Comparison of ENCODE assay signal across 15 cellular contexts in the genomic region with DNA sequence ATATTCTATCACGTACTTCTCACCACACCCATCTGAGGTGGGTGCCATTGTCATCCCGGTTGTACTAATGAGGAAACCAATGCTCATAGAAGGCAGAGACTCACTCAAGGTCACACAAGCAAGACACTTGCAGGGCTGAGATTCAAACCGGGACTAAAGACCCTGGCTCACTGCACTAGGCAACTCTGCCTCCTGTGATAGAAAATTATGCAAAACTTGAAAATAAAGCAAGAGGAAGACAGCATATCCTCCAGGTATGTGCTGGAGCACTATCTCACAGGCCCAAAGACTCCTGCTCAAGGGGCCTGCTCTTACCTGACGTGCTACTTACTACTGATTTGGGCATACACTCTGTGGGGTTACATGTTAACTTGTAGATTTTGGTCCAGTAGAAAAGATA. TPM values are rescaled to one million over a fixed set of nuclear protein-coding genes. Genes with fewer than 3 reads are reported as not detected.
DNase-seq lines count a peak whose midpoint lies in the region; ATAC-seq and TF ChIP-seq lines count a peak whose summit lies in the region.
"Had no signal": no experiment of that assay in that cellular context is flagged by ENCODE, and none has a peak within 500 bp of the region (broad histone marks: within the 10 kb centered on the region; RNA-seq: fewer than 3 reads in every experiment).

No MANE protein-coding gene starts in this region.

- RAD21 ChIA-PET in HCT116 (lab: Charles Lee; ENCODE audit: low non-redundant PET in 1 of 2, low total read pairs in 2 of 2, uncharacterized antibody in 2 of 2, unreplicated experiment in 2 of 2), result no interaction called here

- H3K27ac ChIP-seq in HCT116 (ENCODE audit: low read depth, low read length), result peak overlapping the region; percentile 93
- peak overlapping the region; percentile 75 to 88 (median 83) for H3K27ac ChIP-seq in adrenal gland
- peak overlapping the region; percentile 78 to 81 for H3K27ac ChIP-seq in left lung
- H3K27ac ChIP-seq in stomach, result peak overlapping the region in 4 of 5 donors; percentile 72 to 84 (median 78)

- peaks cover 9 to 53% of the 10 kb centered on the region in 2 experiments; a peak in 3 of 4 replicates for H3K36me3 ChIP-seq in HCT116 (ENCODE audit: control insufficient read depth in 1 of 2, insufficient read depth in 2 of 2, low read length in 2 of 2)
- peaks cover 0 to 34% of the 10 kb centered on the region in 2 donors for H3K36me3 ChIP-seq in adrenal gland (replicated peaks in 1 of 2)
- peaks cover 0 to 89% of the 10 kb centered on the region in 2 donors for H3K36me3 ChIP-seq in left lung
- H3K36me3 ChIP-seq in stomach, result peaks cover 12 to 68% (median 35%) of the 10 kb centered on the region in 4 donors

- POLR2A ChIA-PET in HCT116 (lab: Charles Lee), result interaction anchor here (2.3 to 8.0 kb wide), 3 partner anchors 10 to 26 kb away, joined by 5 to 70 read pairs (median 49); a partner anchor contains a TSS

- H2AFZ ChIP-seq in HCT116 (ENCODE audit: low read depth, low read length, poor library complexity, severe bottlenecking), result no peak overlapping the region

- ATAC-seq in HCT116, result no peak
- ATAC-seq in left lung, result no peak
- ATAC-seq: K562 had no signal

- no peaks in the 10 kb centered on the region for H4K20me1 ChIP-seq in HCT116 (ENCODE audit: insufficient read depth)

- H3K4me2 ChIP-seq in HCT116 (ENCODE audit: low read length), result peak overlapping the region; percentile 65

- no peaks in the 10 kb centered on the region for H3K9me3 ChIP-seq in HCT116 (ENCODE audit: control insufficient read depth in 1 of 2, insufficient read depth in 1 of 2, low read depth in 1 of 2, low read length in 2 of 2)
- H3K9me3 ChIP-seq in adrenal gland (replicated peaks in 1 of 3), result no peaks in the 10 kb centered on the region
- H3K9me3 ChIP-seq in left lung, result no peaks in the 10 kb centered on the region
- no peaks in the 10 kb centered on the region for H3K9me3 ChIP-seq in stomach

- no peaks in the 10 kb centered on the region for H3K27me3 ChIP-seq in HCT116 (ENCODE audit: insufficient read depth, low read length)
- H3K27me3 ChIP-seq in adrenal gland, result no peaks in the 10 kb centered on the region
- no peaks in the 10 kb centered on the region for H3K27me3 ChIP-seq in left lung
- no peaks in the 10 kb centered on the region for H3K27me3 ChIP-seq in stomach

- no peak for DNase-seq in HCT116 (ENCODE audit: low read depth, low spot score)
- no peak for DNase-seq in adrenal gland
- DNase-seq in left lung, result no peak
- no peak for DNase-seq in stomach
- DNase-seq in head of caudate nucleus, result no peak
- DNase-seq in HUDEP-2 (lab: John Stamatoyannopoulos, UW; ENCODE audit: unreplicated experiment in 76 of 76), result no peak
- DNase-seq in germinal center (ENCODE audit: low spot score), result no peak
- DNase-seq in COR-L47 (lab: John Stamatoyannopoulos, UW), result no peak
- DNase-seq: activated CD4-positive, alpha-beta T cell treated with anti-CD3 and anti-CD28 coated beads, Interleukin-2, amount 50 U/mL, for 4 hours; activated naive CD4-positive, alpha-beta T cell treated with anti-CD3 and anti-CD28 coated beads, Interleukin-2, amount 10 ng/mL, durations not matched to agents 7 days and 5 days; CD4-positive, alpha-beta T cell; NCI-H2029 treated with DMSO at 0.1 percent for 48 hours; stimulated activated CD4-positive, alpha-beta T cell treated with anti-CD3 and anti-CD28 coated beads, Interleukin-4, amount 100 ng/mL, for 1 hour; stimulated activated naive CD4-positive, alpha-beta T cell had no signal

- no peak for TF ChIP-seq CTCF in HCT116 (IDR thresholded peaks at IDR 0.05 in 2 of 3, conservative IDR thresholded peaks at IDR 0.05 in 1 of 3; ENCODE audit: borderline replicate concordance in 1 of 3, insufficient read depth in 1 of 3, low read depth in 2 of 3, low read length in 2 of 3)
- no peak for TF ChIP-seq CTCF in adrenal gland (IDR thresholded peaks at IDR 0.05)
- no peak for TF ChIP-seq CTCF in left lung (IDR thresholded peaks at IDR 0.05)
- no peak for TF ChIP-seq CTCF in stomach (IDR thresholded peaks at IDR 0.05)

- TF ChIP-seq EP300 in stomach (IDR thresholded peaks at IDR 0.05), result no peak

- CTCF ChIA-PET in HCT116 (lab: Charles Lee), result interaction anchor here (1.4 kb wide), 1 partner anchor 148 kb away, joined by 4 read pairs; no protein-coding TSS in a partner anchor

- no peak for TF ChIP-seq RAD21 in HCT116 (IDR thresholded peaks at IDR 0.05; ENCODE audit: low read depth)

- no peaks in the 10 kb centered on the region for H3K9me2 ChIP-seq in HCT116 (ENCODE audit: insufficient read depth)

- intact Hi-C loops in HCT116 (cut with micrococcal nuclease), result loop anchor here (5.0 kb wide), 1 partner anchor 105 kb away; a partner anchor contains a TSS
- intact Hi-C loops in adrenal gland (cut with DNase I), result no loop called here
- intact Hi-C loops in left lung (cut with DNase I), result no loop called here
- intact Hi-C loops in stomach (cut with DNase I; ENCODE audit: low total_unique reads), result no loop called here
- intact Hi-C loops in head of caudate nucleus (cut with DNase I), result no loop called here

- BruUV-seq in HCT116 (replicated peaks; lab: Mats Ljungman, UMichigan), result no TSS peak

- H3K79me2 ChIP-seq in HCT116 (ENCODE audit: insufficient read depth, low read length), result peaks cover 90% of the 10 kb centered on the region

- H3K4me1 ChIP-seq in HCT116 (ENCODE audit: control insufficient read depth in 1 of 2, insufficient read depth in 2 of 2, low read length in 2 of 2) (peaks cover 81 to 91% of the 10 kb centered on the region in 2 experiments), adrenal gland (replicated peaks in 1 of 2) (peaks cover 38 to 58% of the 10 kb centered on the region in 2 donors), left lung (peaks cover 41 to 73% of the 10 kb centered on the region in 2 donors), stomach (peaks cover 51 to 90% (median 67%) of the 10 kb centered on the region in 4 donors)

- H3K4me3 ChIP-seq in HCT116 (replicated peaks in 1 of 2; ENCODE audit: low read depth in 1 of 2, low read length in 2 of 2) (0 out of 4 replicates have a peak overlapping the region, but pooled peaks of 1 of the 2 experiments have one; percentile 22), adrenal gland (no peak overlapping the region), left lung (no peak overlapping the region), stomach (no peak overlapping the region)
- H3K4me3 ChIP-seq: K562 had no signal

- WGBS in adrenal gland, 4 donors, result 66 to 70% (median 69%) methylated on average over 4 of the region's 4 CpGs
- 87 to 94% (median 90%) methylated on average over 4 of the region's 4 CpGs for WGBS in stomach, 5 donors

- H3K9ac ChIP-seq in HCT116 (ENCODE audit: low read length), result peak overlapping the region; percentile 63

- TF ChIP-seq POLR2A in HCT116 (IDR thresholded peaks at IDR 0.05; ENCODE audit: borderline replicate concordance, extremely low read depth, insufficient read depth, insufficient read length), result no peak
- TF ChIP-seq POLR2A in adrenal gland (IDR thresholded peaks at IDR 0.05), result no peak
- no peak for TF ChIP-seq POLR2A in stomach (IDR thresholded peaks at IDR 0.05)

TF ChIP-seq in HCT116, 20 proteins besides CTCF, POLR2A, EP300 and RAD21:
- TF ChIP-seq ZNF274 (IDR thresholded peaks at IDR 0.05; ENCODE audit: low read depth, low read length) (no peak), EGR1 (IDR thresholded peaks at IDR 0.05; ENCODE audit: low read depth) (no peak), CBX3 (IDR thresholded peaks at IDR 0.05; ENCODE audit: low read depth) (no peak), YY1 (IDR thresholded peaks at IDR 0.05; ENCODE audit: extremely low read depth, insufficient replicate concordance, low read depth, low read length) (no peak), SIN3A (IDR thresholded peaks at IDR 0.05; ENCODE audit: low read depth) (no peak), JUND (IDR thresholded peaks at IDR 0.05) (no peak), ZFX (IDR thresholded peaks at IDR 0.05) (no peak)
- TF ChIP-seq, protein P1, sequence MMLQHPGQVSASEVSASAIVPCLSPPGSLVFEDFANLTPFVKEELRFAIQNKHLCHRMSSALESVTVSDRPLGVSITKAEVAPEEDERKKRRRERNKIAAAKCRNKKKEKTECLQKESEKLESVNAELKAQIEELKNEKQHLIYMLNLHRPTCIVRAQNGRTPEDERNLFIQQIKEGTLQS (IDR thresholded peaks at IDR 0.05), result no peak
- TF ChIP-seq, protein P2, sequence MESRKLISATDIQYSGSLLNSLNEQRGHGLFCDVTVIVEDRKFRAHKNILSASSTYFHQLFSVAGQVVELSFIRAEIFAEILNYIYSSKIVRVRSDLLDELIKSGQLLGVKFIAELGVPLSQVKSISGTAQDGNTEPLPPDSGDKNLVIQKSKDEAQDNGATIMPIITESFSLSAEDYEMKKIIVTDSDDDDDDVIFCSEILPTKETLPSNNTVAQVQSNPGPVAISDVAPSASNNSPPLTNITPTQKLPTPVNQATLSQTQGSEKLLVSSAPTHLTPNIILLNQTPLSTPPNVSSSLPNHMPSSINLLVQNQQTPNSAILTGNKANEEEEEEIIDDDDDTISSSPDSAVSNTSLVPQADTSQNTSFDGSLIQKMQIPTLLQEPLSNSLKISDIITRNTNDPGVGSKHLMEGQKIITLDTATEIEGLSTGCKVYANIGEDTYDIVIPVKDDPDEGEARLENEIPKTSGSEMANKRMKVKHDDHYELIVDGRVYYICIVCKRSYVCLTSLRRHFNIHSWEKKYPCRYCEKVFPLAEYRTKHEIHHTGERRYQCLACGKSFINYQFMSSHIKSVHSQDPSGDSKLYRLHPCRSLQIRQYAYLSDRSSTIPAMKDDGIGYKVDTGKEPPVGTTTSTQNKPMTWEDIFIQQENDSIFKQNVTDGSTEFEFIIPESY (IDR thresholded peaks at IDR 0.05; ENCODE audit: extremely low read depth, insufficient replicate concordance, low read length), result no peak
TF ChIP-seq in HCT116: peak in this region for 0.

RNA-seq across cellular contexts. Expression of a gene that starts 25.6 kb away (rescaled TPM):
- total RNA-seq in HCT116 (2021; ENCODE audit: unreplicated experiment), result 1,298 TPM
- 1,797 and 1,965 TPM in 2 replicates for polyA plus RNA-seq in HCT116 (2012)
- total RNA-seq in adrenal gland, result 100 to 1,000 TPM; 335 to 733 (median 482) TPM
- polyA plus RNA-seq in adrenal gland, result 1,000 to 10,000 TPM in 1 of 3 donors, 100 to 1,000 TPM in 2; 314 to 1,002 (median 476) TPM
- total RNA-seq in left lung, result 1,000 to 10,000 TPM; 1,567 to 1,593 TPM
- 1,000 to 10,000 TPM in 1 of 5 donors, 100 to 1,000 TPM in 4; 292 to 1,332 (median 460) TPM for total RNA-seq in stomach
- polyA plus RNA-seq in stomach, result 100 to 1,000 TPM; 600 to 928 (median 774) TPM
